In genomic region chr1:211577277-211577825, GRCh38 we compare ENCODE assay signal across 8 cellular contexts. TPM values are rescaled to one million over a fixed set of nuclear protein-coding genes. Genes with fewer than 3 reads are reported as not detected.
DNase-seq lines count a peak whose midpoint lies in the region; ATAC-seq and TF ChIP-seq lines count a peak whose summit lies in the region.

No MANE protein-coding gene starts in this region.

- H3K4me1 Mint-ChIP-seq in activated CD4-positive, alpha-beta T cell treated with anti-CD3 and anti-CD28 coated beads for 36 hours: peaks cover 43% of the 10 kb centered on the region
- peaks cover 17% of the 10 kb centered on the region for H3K4me1 Mint-ChIP-seq in activated T-helper 17 cell treated with anti-CD3 and anti-CD28 coated beads, Interleukin-2, amount 50 U/mL, for 72 hours
- H3K4me1 Mint-ChIP-seq in immature natural killer cell: peaks cover 52 to 69% of the 10 kb centered on the region in 2 donors

- no peaks in the 10 kb centered on the region for H3K9me3 Mint-ChIP-seq in activated CD4-positive, alpha-beta T cell treated with anti-CD3 and anti-CD28 coated beads for 36 hours (ENCODE audit: low read depth)
- H3K9me3 Mint-ChIP-seq in activated T-helper 17 cell treated with anti-CD3 and anti-CD28 coated beads, Interleukin-2, amount 50 U/mL, for 72 hours: no peaks in the 10 kb centered on the region
- H3K9me3 Mint-ChIP-seq in immature natural killer cell: no peaks in the 10 kb centered on the region

- under 1% methylated on average over 6 of the region's 13 CpGs for WGBS in suprapubic skin

- H3K9me3 ChIP-seq in suprapubic skin: no peaks in the 10 kb centered on the region

- no peak overlapping the region for H3K27ac ChIP-seq in suprapubic skin

- H3K27ac Mint-ChIP-seq in activated CD4-positive, alpha-beta T cell treated with anti-CD3 and anti-CD28 coated beads for 36 hours: peak overlapping the region; percentile 10
- peak overlapping the region; percentile 41 for H3K27ac Mint-ChIP-seq in activated T-helper 17 cell treated with anti-CD3 and anti-CD28 coated beads, Interleukin-2, amount 50 U/mL, for 72 hours
- H3K27ac Mint-ChIP-seq in immature natural killer cell: peak overlapping the region; percentile 75 to 89 (median 80)

- ATAC-seq in activated CD4-positive, alpha-beta T cell treated with anti-CD3 and anti-CD28 coated beads for 36 hours: no peak
- ATAC-seq in activated T-helper 17 cell treated with anti-CD3 and anti-CD28 coated beads, Interleukin-2, amount 50 U/mL, for 72 hours (replicated peaks): no peak
- ATAC-seq in GM21423 (IDR thresholded peaks at IDR 0.05; ENCODE audit: unreplicated experiment): no peak
- no peak for ATAC-seq in GM21825 (IDR thresholded peaks at IDR 0.05; ENCODE audit: unreplicated experiment)

- peaks cover 22% of the 10 kb centered on the region for H3K36me3 Mint-ChIP-seq in activated CD4-positive, alpha-beta T cell treated with anti-CD3 and anti-CD28 coated beads for 36 hours (ENCODE audit: low read depth)
- no peaks in the 10 kb centered on the region for H3K36me3 Mint-ChIP-seq in activated T-helper 17 cell treated with anti-CD3 and anti-CD28 coated beads, Interleukin-2, amount 50 U/mL, for 72 hours (ENCODE audit: low read depth)
- peaks cover 3 to 19% (median 6%) of the 10 kb centered on the region in 3 donors for H3K36me3 Mint-ChIP-seq in immature natural killer cell

- no peaks in the 10 kb centered on the region for H3K27me3 Mint-ChIP-seq in activated CD4-positive, alpha-beta T cell treated with anti-CD3 and anti-CD28 coated beads for 36 hours
- no peaks in the 10 kb centered on the region for H3K27me3 Mint-ChIP-seq in activated T-helper 17 cell treated with anti-CD3 and anti-CD28 coated beads, Interleukin-2, amount 50 U/mL, for 72 hours
- peaks cover 5 to 9% (median 7%) of the 10 kb centered on the region in 3 donors for H3K27me3 Mint-ChIP-seq in immature natural killer cell (ENCODE audit: low read depth in 3 of 3)

- no peak for TF ChIP-seq CTCF in suprapubic skin (IDR thresholded peaks at IDR 0.05)

- POLR2A ChIA-PET in activated CD4-positive, alpha-beta T cell treated with anti-CD3 and anti-CD28 coated beads for 36 hours (lab: Charles Lee): no interaction called here

- DNase-seq in activated CD4-positive, alpha-beta T cell treated with anti-CD3 and anti-CD28 coated beads for 36 hours: no peak
- no peak for DNase-seq in activated CD4-positive, alpha-beta T cell treated with anti-CD3 and anti-CD28 coated beads for 1 hour
- DNase-seq in immature natural killer cell (no peak), suprapubic skin (ENCODE audit: low spot score in 2 of 2) (no peak), islet precursor cell (no peak)

- TF ChIP-seq POLR2A in suprapubic skin (IDR thresholded peaks at IDR 0.05): no peak

- intact Hi-C loops in activated CD4-positive, alpha-beta T cell treated with anti-CD3 and anti-CD28 coated beads for 36 hours (cut with DNase I, micrococcal nuclease): loop anchor here (1.0 to 10.0 kb wide), 7 partner anchors 47 to 1250 kb away; partner anchors contain the start of genes TRAF5 (in 2 of the 2), DTL (in 1 of the 2), HHAT (in 1 of the 2) and INTS7 (in 1 of the 2)

- CTCF ChIA-PET in activated CD4-positive, alpha-beta T cell treated with anti-CD3 and anti-CD28 coated beads for 36 hours (lab: Charles Lee): interaction anchor here (1.2 to 1.3 kb wide), 2 partner anchors 15 to 78 kb away, joined by 3 to 4 read pairs; no protein-coding TSS in a partner anchor

- H3K36me3 ChIP-seq in suprapubic skin: peaks cover 11% of the 10 kb centered on the region

- no peaks in the 10 kb centered on the region for H3K27me3 ChIP-seq in suprapubic skin

- TF ChIP-seq EP300 in suprapubic skin (IDR thresholded peaks at IDR 0.05): no peak

- peak overlapping the region; percentile 98 for H3K4me3 ChIP-seq in suprapubic skin

- H3K4me3 Mint-ChIP-seq in activated CD4-positive, alpha-beta T cell treated with anti-CD3 and anti-CD28 coated beads for 36 hours: peak overlapping the region; percentile 89
- peak overlapping the region; percentile 87 for H3K4me3 Mint-ChIP-seq in activated T-helper 17 cell treated with anti-CD3 and anti-CD28 coated beads, Interleukin-2, amount 50 U/mL, for 72 hours
- peak overlapping the region; percentile 91 to 94 (median 93) for H3K4me3 Mint-ChIP-seq in immature natural killer cell

- peaks cover 51% of the 10 kb centered on the region for H3K4me1 ChIP-seq in suprapubic skin

RNA-seq across cellular contexts. Expression of gene SLC30A1, which starts 1.6 kb away (rescaled TPM):
- total RNA-seq in activated CD4-positive, alpha-beta T cell treated with anti-CD3 and anti-CD28 coated beads for 36 hours: 1 to 10 TPM; 2.9 to 4.5 TPM
- total RNA-seq in activated T-helper 17 cell treated with anti-CD3 and anti-CD28 coated beads, Interleukin-2, amount 50 U/mL, for 72 hours: under 1 TPM; 0.29 to 0.76 TPM
- polyA plus RNA-seq in immature natural killer cell: 1 to 10 TPM in 2 of 3 donors, under 1 TPM in 1; 0.67 to 3.6 (median 2.2) TPM
- total RNA-seq in suprapubic skin: 10 to 100 TPM in 3 of 4 donors, 1 to 10 TPM in 1; 8.9 to 42.5 (median 29.8) TPM

Comparison
In these comparisons a context has a peak if more than half of its experiments do, and no peak if none do; other contexts are left out.
1. H3K27ac Mint-ChIP-seq: peak in every context shown above with its lines; median percentile 80 in immature natural killer cell; 41 in activated T-helper 17 cell treated with anti-CD3 and anti-CD28 coated beads, Interleukin-2, amount 50 U/mL, for 72 hours; 10 in activated CD4-positive, alpha-beta T cell treated with anti-CD3 and anti-CD28 coated beads for 36 hours.